Comparison of ENCODE assay signal across 11 cellular contexts in the genomic region with DNA sequence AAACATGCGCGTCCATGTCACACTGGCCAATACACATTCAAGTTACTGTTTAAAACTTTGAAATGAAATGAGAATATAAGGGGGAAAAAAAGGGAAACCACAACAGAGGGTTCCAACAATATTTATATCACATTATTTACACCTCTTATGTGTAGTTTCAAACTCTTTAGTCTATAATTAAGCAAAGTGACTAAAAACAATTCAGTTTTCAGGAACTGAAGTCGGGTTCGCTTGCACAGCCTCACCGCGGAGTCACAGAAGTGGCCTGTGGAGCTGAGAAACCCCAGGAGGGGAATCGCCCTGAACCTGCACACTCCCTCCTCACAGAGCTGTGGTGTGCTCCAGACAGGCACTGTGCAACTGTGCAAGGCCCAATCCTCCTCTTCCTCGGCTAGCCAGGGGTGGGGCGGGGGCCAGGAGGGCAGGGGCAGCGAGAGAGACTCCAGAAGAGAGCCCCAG.
DNase-seq lines count a peak whose midpoint lies in the region; ATAC-seq and TF ChIP-seq lines count a peak whose summit lies in the region.
"Had no signal": no experiment of that assay in that cellular context is flagged by ENCODE, and none has a peak within 500 bp of the region (broad histone marks: within the 10 kb centered on the region; RNA-seq: fewer than 3 reads in every experiment).

No MANE protein-coding gene starts in this region.

- peak; percentile 57 for ATAC-seq in GM18870 (IDR thresholded peaks at IDR 0.05; ENCODE audit: unreplicated experiment)
- ATAC-seq in GM21576 (IDR thresholded peaks at IDR 0.05; ENCODE audit: unreplicated experiment), result peak; percentile 81
- ATAC-seq in HG03159 (IDR thresholded peaks at IDR 0.05; ENCODE audit: unreplicated experiment), result peak; percentile 74
- no peak for ATAC-seq in Right ventricle myocardium inferior
- ATAC-seq: right lobe of liver had no signal

- WGBS in spleen, 5 donors, result 75 to 86% (median 82%) methylated on average over 10 of the region's 10 CpGs
- 94 to 96% methylated on average over 10 of the region's 10 CpGs for whole genome bisulfite sequencing in lower leg skin, 2 donors

- H3K4me3 ChIP-seq in spleen (no peak overlapping the region), lower leg skin (ENCODE audit: low read depth, poor library complexity, severe bottlenecking) (no peak overlapping the region)
- H3K4me3 ChIP-seq: right lobe of liver had no signal

- peaks cover 25 to 97% (median 65%) of the 10 kb centered on the region in 6 donors for H3K4me1 ChIP-seq in spleen

- DNase-seq in spleen (peak; percentile 73), lower leg skin (ENCODE audit: low spot score in 2 of 2) (no peak), NCI-H69 (lab: John Stamatoyannopoulos, UW) (no peak), Right ventricle myocardium inferior (ENCODE audit: missing footprints) (no peak)
- DNase-seq: head of caudate nucleus; MM.1S; NK-92 treated with Interleukin-12 subunit alpha and Interleukin-12 subunit beta, amount 100 ng/mL, for 24 hours had no signal

- H3K9me3 ChIP-seq in spleen, result no peaks in the 10 kb centered on the region
- H3K9me3 ChIP-seq: right lobe of liver had no signal

- TF ChIP-seq POLR2A in spleen (IDR thresholded peaks at IDR 0.05), result no peak
- TF ChIP-seq POLR2A in lower leg skin (IDR thresholded peaks at IDR 0.05), result no peak

- no peak for TF ChIP-seq CTCF in spleen (IDR thresholded peaks at IDR 0.05 in 8 of 11, conservative IDR thresholded peaks at IDR 0.05 in 3 of 11)
- TF ChIP-seq CTCF in lower leg skin (IDR thresholded peaks at IDR 0.05), result no peak

- H3K27me3 ChIP-seq in spleen (replicated peaks in 1 of 7), result no peaks in the 10 kb centered on the region
- H3K27me3 ChIP-seq: right lobe of liver had no signal

- peaks cover 0 to 33% (median 2%) of the 10 kb centered on the region in 6 donors for H3K36me3 ChIP-seq in spleen
- H3K36me3 ChIP-seq: right lobe of liver had no signal

- H3K27ac ChIP-seq in spleen, result no peak overlapping the region

- intact Hi-C loops in spleen (cut with DNase I; ENCODE audit: low total_unique reads), result loop anchor here (10.0 kb wide), 1 partner anchor 64 kb away; no protein-coding TSS in a partner anchor
- intact Hi-C loops in lower leg skin (cut with DNase I; ENCODE audit: low total_unique reads), result no loop called here
- intact Hi-C loops in Right ventricle myocardium inferior (cut with DNase I), result no loop called here
